Comparison of ENCODE assay signal across 2 cellular contexts in genomic region chr1:56535362-56535761, GRCh38.
TF ChIP-seq lines count a peak whose summit lies in the region.

No MANE protein-coding gene starts in this region.

TF ChIP-seq in GM23338, 12 proteins besides CTCF, POLR2A, EP300 and RAD21:
- TF ChIP-seq ZNF114 (CRISPR knock-in tag; IDR thresholded peaks at IDR 0.05) (no peak; the same call in 1 of the 2 replicates), ZNF462 (CRISPR knock-in tag; IDR thresholded peaks at IDR 0.05) (peak; percentile 97), NANOG (IDR thresholded peaks at IDR 0.05; ENCODE audit: borderline replicate concordance) (peak; percentile 95), CREB1 (CRISPR knock-in tag; IDR thresholded peaks at IDR 0.05; ENCODE audit: low read depth) (no peak; the same call in 1 of the 2 replicates)

TF ChIP-seq in H1, 55 proteins besides CTCF, POLR2A, EP300 and RAD21:
- TF ChIP-seq SP1 (IDR thresholded peaks at IDR 0.05; ENCODE audit: low read depth, low read length) (0 out of 2 replicates have a peak, but pooled peaks have one; percentile 18), SIN3A (conservative IDR thresholded peaks at IDR 0.05 in 1 of 2, IDR thresholded peaks at IDR 0.05 in 1 of 2; ENCODE audit: low read depth in 1 of 2, low read length in 2 of 2) (0 out of 4 replicates have a peak, but pooled peaks of 1 of the 2 experiments have one; percentile 49), YY1 (IDR thresholded peaks at IDR 0.05; ENCODE audit: low read depth, low read length) (peak; percentile 47; the same call in 1 of the 2 replicates), GTF2F1 (IDR thresholded peaks at IDR 0.05; ENCODE audit: borderline replicate concordance, low read depth, low read length) (no peak), ATF2 (IDR thresholded peaks at IDR 0.05; ENCODE audit: low read length) (peak; percentile 57; the same call in 1 of the 2 replicates), TBP (IDR thresholded peaks at IDR 0.05; ENCODE audit: low read depth, low read length) (peak; percentile 47; the same call in 1 of the 2 replicates), SAP30 (IDR thresholded peaks at IDR 0.05; ENCODE audit: insufficient read depth, insufficient replicate concordance, low read length) (no peak), NANOG (IDR thresholded peaks at IDR 0.05; ENCODE audit: insufficient read depth, low read depth, low read length, poor library complexity, severe bottlenecking) (peak; percentile 52), HDAC2 (IDR thresholded peaks at IDR 0.05; ENCODE audit: borderline replicate concordance in 1 of 2, low read depth in 2 of 2, low read length in 2 of 2) (no peak; a peak in 1 of 4 replicates), SP4 (IDR thresholded peaks at IDR 0.05; ENCODE audit: low read length) (no peak), POLR2AphosphoS5 (IDR thresholded peaks at IDR 0.05; ENCODE audit: low read depth, low read length) (0 out of 2 replicates have a peak, but pooled peaks have one; percentile 22), TAF1 (IDR thresholded peaks at IDR 0.05; ENCODE audit: low read depth, low read length) (peak; percentile 49; the same call in 1 of the 2 replicates), ASH2L (IDR thresholded peaks at IDR 0.05; ENCODE audit: low read length) (peak; percentile 32), MAFK (IDR thresholded peaks at IDR 0.05; ENCODE audit: low read depth, low read length) (peak; percentile 33; the same call in 1 of the 2 replicates), SIX5 (IDR thresholded peaks at IDR 0.05; ENCODE audit: low read depth, low read length) (no peak), E2F6 (IDR thresholded peaks at IDR 0.05) (peak; percentile 61; the same call in 1 of the 2 replicates), MAX (IDR thresholded peaks at IDR 0.05) (peak; percentile 79; the same call in 1 of the 2 replicates), ZNF274 (IDR thresholded peaks at IDR 0.05; ENCODE audit: borderline replicate concordance, extremely low read depth, low read length) (no peak), POU5F1 (IDR thresholded peaks at IDR 0.05; ENCODE audit: low read depth, low read length) (0 out of 2 replicates have a peak, but pooled peaks have one; percentile 31), KDM5A (IDR thresholded peaks at IDR 0.05; ENCODE audit: low read length) (no peak), CHD7 (IDR thresholded peaks at IDR 0.05; ENCODE audit: insufficient replicate concordance, low read length) (peak; percentile 48)
